17 cellular contexts compared by ENCODE assay signal in the genomic region with DNA sequence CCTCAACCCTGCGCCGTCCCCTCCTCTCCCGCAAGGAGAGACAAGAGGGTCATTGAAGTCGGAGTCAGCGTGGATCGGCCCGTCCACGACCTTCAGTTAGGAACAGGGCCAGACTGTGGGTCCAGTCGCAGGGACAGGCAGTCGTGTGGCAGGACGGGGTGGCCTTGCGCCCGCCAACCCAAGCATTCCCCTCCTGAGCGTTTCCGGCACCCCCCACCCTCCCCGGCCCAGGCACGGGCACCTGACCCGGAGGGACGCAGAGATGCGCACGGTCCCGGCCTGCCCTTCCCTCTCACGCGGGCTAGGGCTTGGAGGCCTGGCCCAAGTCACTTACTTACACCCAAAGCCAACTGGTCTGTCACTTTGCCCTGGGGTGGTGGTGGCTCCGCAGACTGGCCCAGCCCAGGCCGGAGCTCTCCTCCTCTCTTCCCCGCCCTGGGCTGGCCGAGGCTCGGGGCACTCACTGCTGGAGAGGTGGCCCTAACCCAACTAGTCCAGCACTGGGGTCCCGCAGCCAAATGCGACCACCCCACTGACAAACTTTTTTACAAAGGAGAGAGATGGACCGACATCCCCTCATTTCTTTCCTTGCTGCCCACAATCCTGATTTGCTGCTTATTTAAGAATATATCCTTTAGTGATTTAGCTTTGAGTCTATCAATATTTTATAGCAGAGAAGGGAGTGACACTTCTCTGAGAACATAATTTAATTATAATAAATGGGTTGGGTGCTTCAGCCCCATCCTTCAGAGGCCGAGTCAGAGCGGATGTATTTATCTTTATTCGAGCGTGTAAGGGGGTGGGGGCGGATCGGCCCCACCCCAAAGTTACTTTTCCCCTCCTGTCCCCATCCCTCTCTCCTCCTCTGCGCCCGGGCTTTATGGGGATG. TPM values are rescaled to one million over a fixed set of nuclear protein-coding genes. Genes with fewer than 3 reads are reported as not detected.
DNase-seq lines count a peak whose midpoint lies in the region; ATAC-seq and TF ChIP-seq lines count a peak whose summit lies in the region.
"Had no signal": no experiment of that assay in that cellular context is flagged by ENCODE, and none has a peak within 500 bp of the region (broad histone marks: within the 10 kb centered on the region; RNA-seq: fewer than 3 reads in every experiment).

No MANE protein-coding gene starts in this region.

- peaks cover 73% of the 10 kb centered on the region for H3K27me3 Mint-ChIP-seq in activated T-cell treated with anti-CD3 and anti-CD28 coated beads, Interleukin-2, amount 50 U/mL, for 24 hours
- peaks cover 65% of the 10 kb centered on the region for H3K27me3 Mint-ChIP-seq in activated T-cell treated with anti-CD3 and anti-CD28 coated beads, Interleukin-2, amount 50 U/mL, for 4 hours (ENCODE audit: low read depth)
- peaks cover 49% of the 10 kb centered on the region for H3K27me3 Mint-ChIP-seq in activated T-helper 2 cell treated with anti-CD3 and anti-CD28 coated beads, Interferon-gamma antibody, Interleukin-2, Interleukin-4, amounts not matched to agents 10 μg/mL and 5 μg/mL and 100 μg/mL, durations not matched to agents 14 hours and 24 hours and 36 hours (ENCODE audit: low read depth)
- H3K27me3 Mint-ChIP-seq in stimulated activated memory B cell treated with anti-CD40 and anti-IgM and Interleukin-4, amounts not matched to agents 10 μg/mL and 1 μg/mL and 100 μg/mL, for 72 hours, result peaks cover 63% of the 10 kb centered on the region

- no peaks in the 10 kb centered on the region for H3K36me3 ChIP-seq in body of pancreas (replicated peaks in 1 of 2; ENCODE audit: insufficient read depth in 1 of 2, low read depth in 2 of 2)

- WGBS in body of pancreas, 2 donors, result 4% methylated on average over 22 to 39 of the region's 40 CpGs

- TF ChIP-seq CTCF in body of pancreas (IDR thresholded peaks at IDR 0.05), result no peak

- no peaks in the 10 kb centered on the region for H3K9me3 Mint-ChIP-seq in activated T-cell treated with anti-CD3 and anti-CD28 coated beads, Interleukin-2, amount 50 U/mL, for 24 hours
- H3K9me3 Mint-ChIP-seq in activated T-cell treated with anti-CD3 and anti-CD28 coated beads, Interleukin-2, amount 50 U/mL, for 4 hours, result no peaks in the 10 kb centered on the region
- H3K9me3 Mint-ChIP-seq in activated T-helper 2 cell treated with anti-CD3 and anti-CD28 coated beads, Interferon-gamma antibody, Interleukin-2, Interleukin-4, amounts not matched to agents 10 μg/mL and 5 μg/mL and 100 μg/mL, durations not matched to agents 14 hours and 24 hours and 36 hours, result peaks cover 6% of the 10 kb centered on the region
- no peaks in the 10 kb centered on the region for H3K9me3 Mint-ChIP-seq in stimulated activated memory B cell treated with anti-CD40 and anti-IgM and Interleukin-4, amounts not matched to agents 10 μg/mL and 1 μg/mL and 100 μg/mL, for 72 hours
- H3K9me3 Mint-ChIP-seq: dendritic cell treated with granulocyte-macrophage colony-stimulating factor and Interleukin-4, amounts not matched to agents 40 ng/mL and 50 ng/mL, for 4 days had no signal

- no peak for DNase-seq in activated T-cell treated with anti-CD3 and anti-CD28 coated beads, Interleukin-2, amount 50 U/mL, for 24 hours
- no peak for DNase-seq in activated T-cell treated with anti-CD3 and anti-CD28 coated beads, Interleukin-2, amount 50 U/mL, for 4 hours
- no peak for DNase-seq in activated T-helper 2 cell treated with anti-CD3 and anti-CD28 coated beads, Interferon-gamma antibody, Interleukin-2, Interleukin-4, amounts not matched to agents 10 μg/mL and 5 μg/mL and 100 μg/mL, durations not matched to agents 14 hours and 24 hours and 36 hours (ENCODE audit: low spot score)
- no peak for DNase-seq in left lobe of liver (ENCODE audit: low spot score)
- DNase-seq in body of pancreas, result no peak
- DNase-seq in HuH-7 (ENCODE audit: low spot score), result no peak
- DNase-seq: aorta, KBM-7, SIG-M5 had no signal

- no peaks in the 10 kb centered on the region for H3K9me3 ChIP-seq in body of pancreas

- TF ChIP-seq POLR2A in body of pancreas (IDR thresholded peaks at IDR 0.05), result no peak

- no peaks in the 10 kb centered on the region for H3K36me3 Mint-ChIP-seq in activated T-cell treated with anti-CD3 and anti-CD28 coated beads, Interleukin-2, amount 50 U/mL, for 24 hours (ENCODE audit: low read depth)
- no peaks in the 10 kb centered on the region for H3K36me3 Mint-ChIP-seq in activated T-cell treated with anti-CD3 and anti-CD28 coated beads, Interleukin-2, amount 50 U/mL, for 4 hours (ENCODE audit: insufficient read depth)
- peaks cover 6% of the 10 kb centered on the region for H3K36me3 Mint-ChIP-seq in activated T-helper 2 cell treated with anti-CD3 and anti-CD28 coated beads, Interferon-gamma antibody, Interleukin-2, Interleukin-4, amounts not matched to agents 10 μg/mL and 5 μg/mL and 100 μg/mL, durations not matched to agents 14 hours and 24 hours and 36 hours (ENCODE audit: low read depth)
- no peaks in the 10 kb centered on the region for H3K36me3 Mint-ChIP-seq in stimulated activated memory B cell treated with anti-CD40 and anti-IgM and Interleukin-4, amounts not matched to agents 10 μg/mL and 1 μg/mL and 100 μg/mL, for 72 hours

- H3K4me3 ChIP-seq in body of pancreas, result no peak overlapping the region
- H3K4me3 ChIP-seq: lung, skin epidermis had no signal

- no peak for ATAC-seq in activated T-cell treated with anti-CD3 and anti-CD28 coated beads, Interleukin-2, amount 50 U/mL, for 4 hours
- ATAC-seq in left lobe of liver, result peak; percentile 44
- no peak for ATAC-seq in stimulated activated memory B cell treated with anti-CD40 and anti-IgM and Interleukin-4, amounts not matched to agents 10 μg/mL and 1 μg/mL and 100 μg/mL, for 72 hours
- no peak for ATAC-seq in GM18861 (IDR thresholded peaks at IDR 0.05; ENCODE audit: unreplicated experiment)
- ATAC-seq in body of pancreas, result no peak

- peaks cover 23% of the 10 kb centered on the region for H3K4me1 Mint-ChIP-seq in activated T-cell treated with anti-CD3 and anti-CD28 coated beads, Interleukin-2, amount 50 U/mL, for 24 hours (ENCODE audit: low read depth)
- H3K4me1 Mint-ChIP-seq in activated T-cell treated with anti-CD3 and anti-CD28 coated beads, Interleukin-2, amount 50 U/mL, for 4 hours (ENCODE audit: low read depth), result peaks cover 16% of the 10 kb centered on the region
- H3K4me1 Mint-ChIP-seq in activated T-helper 2 cell treated with anti-CD3 and anti-CD28 coated beads, Interferon-gamma antibody, Interleukin-2, Interleukin-4, amounts not matched to agents 10 μg/mL and 5 μg/mL and 100 μg/mL, durations not matched to agents 14 hours and 24 hours and 36 hours (ENCODE audit: low read depth), result peaks cover 2% of the 10 kb centered on the region
- no peaks in the 10 kb centered on the region for H3K4me1 Mint-ChIP-seq in stimulated activated memory B cell treated with anti-CD40 and anti-IgM and Interleukin-4, amounts not matched to agents 10 μg/mL and 1 μg/mL and 100 μg/mL, for 72 hours

- H3K27me3 ChIP-seq in body of pancreas, result peaks cover 4 to 73% of the 10 kb centered on the region in 2 donors

- no peak overlapping the region for H3K27ac ChIP-seq in body of pancreas
- H3K27ac ChIP-seq: skin epidermis, VCaP had no signal

- peaks cover 17% of the 10 kb centered on the region for H3K4me1 ChIP-seq in body of pancreas

- intact Hi-C loops in activated T-helper 2 cell treated with anti-CD3 and anti-CD28 coated beads, Interferon-gamma antibody, Interleukin-2, Interleukin-4, amounts not matched to agents 10 μg/mL and 5 μg/mL and 100 μg/mL, durations not matched to agents 14 hours and 24 hours and 36 hours (cut with micrococcal nuclease), result loop anchor here (5.0 kb wide), 1 partner anchor 714 kb away; a partner anchor contains a TSS
- intact Hi-C loops in body of pancreas (cut with DNase I), result no loop called here

- H3K27ac Mint-ChIP-seq in activated T-cell treated with anti-CD3 and anti-CD28 coated beads, Interleukin-2, amount 50 U/mL, for 24 hours, result peak overlapping the region; percentile 55
- H3K27ac Mint-ChIP-seq in activated T-helper 2 cell treated with anti-CD3 and anti-CD28 coated beads, Interferon-gamma antibody, Interleukin-2, Interleukin-4, amounts not matched to agents 10 μg/mL and 5 μg/mL and 100 μg/mL, durations not matched to agents 14 hours and 24 hours and 36 hours, result peak overlapping the region; percentile 80
- H3K27ac Mint-ChIP-seq in stimulated activated memory B cell treated with anti-CD40 and anti-IgM and Interleukin-4, amounts not matched to agents 10 μg/mL and 1 μg/mL and 100 μg/mL, for 72 hours, result no peak overlapping the region
- H3K27ac Mint-ChIP-seq: dendritic cell treated with granulocyte-macrophage colony-stimulating factor and Interleukin-4, amounts not matched to agents 40 ng/mL and 50 ng/mL, for 4 days had no signal

- no peak overlapping the region for H3K4me3 Mint-ChIP-seq in activated T-cell treated with anti-CD3 and anti-CD28 coated beads, Interleukin-2, amount 50 U/mL, for 24 hours
- no peak overlapping the region for H3K4me3 Mint-ChIP-seq in activated T-cell treated with anti-CD3 and anti-CD28 coated beads, Interleukin-2, amount 50 U/mL, for 4 hours
- H3K4me3 Mint-ChIP-seq in activated T-helper 2 cell treated with anti-CD3 and anti-CD28 coated beads, Interferon-gamma antibody, Interleukin-2, Interleukin-4, amounts not matched to agents 10 μg/mL and 5 μg/mL and 100 μg/mL, durations not matched to agents 14 hours and 24 hours and 36 hours (ENCODE audit: low read depth), result no peak overlapping the region
- peak overlapping the region; percentile 16 for H3K4me3 Mint-ChIP-seq in stimulated activated memory B cell treated with anti-CD40 and anti-IgM and Interleukin-4, amounts not matched to agents 10 μg/mL and 1 μg/mL and 100 μg/mL, for 72 hours
- H3K4me3 Mint-ChIP-seq: dendritic cell treated with granulocyte-macrophage colony-stimulating factor and Interleukin-4, amounts not matched to agents 40 ng/mL and 50 ng/mL, for 4 days had no signal

RNA-seq across cellular contexts. Expression of a gene that starts 1.2 kb away (rescaled TPM):
- total RNA-seq in activated T-cell treated with anti-CD3 and anti-CD28 coated beads, Interleukin-2, amount 50 U/mL, for 4 hours, result not detected
- total RNA-seq in activated T-helper 2 cell treated with anti-CD3 and anti-CD28 coated beads, Interferon-gamma antibody, Interleukin-2, Interleukin-4, amounts not matched to agents 10 μg/mL and 5 μg/mL and 100 μg/mL, durations not matched to agents 14 hours and 24 hours and 36 hours, result not detected in 2 replicates
- total RNA-seq in left lobe of liver (not detected), body of pancreas (not detected)
- total RNA-seq: aorta, fibroblast of lung, lung, osteocyte had no signal
